ENCODE assay signal across 8 cellular contexts in the genomic region with DNA sequence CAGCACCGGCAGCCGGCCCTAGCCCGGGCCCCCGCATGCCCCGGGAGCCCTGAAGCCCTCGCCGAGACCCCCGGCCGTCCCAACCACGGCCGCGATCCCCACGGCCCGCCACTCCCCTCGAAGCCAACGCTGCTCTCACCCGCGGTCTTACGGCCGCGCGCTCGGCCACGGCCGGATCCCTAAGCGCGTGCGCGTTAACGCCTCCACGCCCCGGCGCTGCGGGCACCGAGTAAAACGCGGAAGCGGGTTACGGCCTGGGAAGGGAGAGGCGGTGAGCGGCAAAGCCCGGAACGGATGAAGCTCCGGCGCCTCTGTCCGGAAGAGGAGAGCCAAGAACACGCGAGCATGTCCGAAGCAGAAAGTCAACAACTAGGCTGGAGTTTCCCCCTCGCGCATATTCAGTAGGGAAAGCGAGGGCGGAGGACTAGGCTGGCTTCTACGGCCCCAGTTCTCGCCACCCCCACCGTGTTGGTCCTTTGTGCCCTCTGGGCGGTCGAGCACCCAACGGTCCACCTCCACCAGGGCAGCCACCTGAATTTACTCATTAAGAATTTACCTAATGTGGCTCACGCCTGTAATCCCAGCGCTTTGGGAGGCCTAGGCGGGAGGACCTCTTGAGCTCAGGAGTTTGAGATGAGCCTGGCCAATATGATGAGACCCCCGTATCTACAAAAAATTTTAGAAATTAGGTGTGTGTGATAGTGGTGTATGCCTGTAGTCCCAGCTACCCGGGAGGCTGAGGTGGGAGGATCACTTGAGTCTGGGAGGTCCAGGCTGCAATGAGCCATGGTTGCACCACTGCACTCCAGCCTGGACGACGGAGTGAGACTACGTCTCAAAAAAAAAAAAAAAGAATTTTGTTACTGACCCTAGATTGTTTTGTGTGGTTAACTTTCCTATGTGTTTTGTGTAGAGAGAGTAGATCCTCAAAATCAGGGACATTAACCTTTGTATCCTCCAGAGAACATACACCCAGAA. TPM values are rescaled to one million over a fixed set of nuclear protein-coding genes. Genes with fewer than 3 reads are reported as not detected.
A peak's percentile ranks its signal among the peaks of the same experiment; 100 is the strongest.
DNase-seq lines count a peak whose midpoint lies in the region; ATAC-seq and TF ChIP-seq lines count a peak whose summit lies in the region.

Gene KANSL3, minus strand, starts transcription at position 169 of the 978 bp plus-strand sequence. CDS start 1,177 bp downstream, outside the sequence.

- ATAC-seq in GM18873 (IDR thresholded peaks at IDR 0.05; ENCODE audit: low FRiP score, unreplicated experiment): peak; percentile 69
- ATAC-seq in HG03139 (IDR thresholded peaks at IDR 0.05; ENCODE audit: unreplicated experiment): peak; percentile 67
- peak; percentile 75 for ATAC-seq in WTC11

- peaks cover 20% of the 10 kb centered on the region for H3K4me1 Mint-ChIP-seq in WTC11

- H3K36me3 ChIP-seq in ACC112 (ENCODE audit: insufficient read depth, low read length): no peaks in the 10 kb centered on the region

- CTCF ChIA-PET in WTC11 (lab: Charles Lee): interaction anchor here (0.7 to 1.7 kb wide), 4 partner anchors 15 to 320 kb away, joined by 3 to 8 read pairs (median 5); no protein-coding TSS in a partner anchor

- H3K27ac ChIP-seq in ACC112 (ENCODE audit: low read depth, low read length): peak within 1 kb of the TSS; percentile 82

- peaks cover 9% of the 10 kb centered on the region for H3K27me3 Mint-ChIP-seq in WTC11 (ENCODE audit: low read depth)

- peak; percentile 80 for DNase-seq in NCI-H226
- peak; percentile 86 for DNase-seq in WTC11 (ENCODE audit: low spot score)
- DNase-seq in cardiac fibroblast (ENCODE audit: low read depth in 2 of 2): peak; percentile 96 to 97
- DNase-seq in iPS-NIHi7 (ENCODE audit: extremely low spot score): peak; percentile 91
- peak; percentile 86 for DNase-seq in smooth muscle cell of the brain vasculature (ENCODE audit: low read depth, low spot score)

- 0 out of 2 replicates have a peak within 1 kb of the TSS, but pooled peaks have one; percentile 36 for H3K27ac Mint-ChIP-seq in WTC11

- H2AFZ ChIP-seq in ACC112 (ENCODE audit: low read length, unreplicated experiment): peak within 1 kb of the TSS; percentile 75

- POLR2A ChIA-PET in WTC11 (lab: Charles Lee): interaction anchor here (0.6 kb wide), 1 partner anchor 82 kb away, joined by 4 read pairs; no protein-coding TSS in a partner anchor

- H3K79me2 ChIP-seq in ACC112 (ENCODE audit: control insufficient read depth, insufficient read depth, low read length, unreplicated experiment): peaks cover 34% of the 10 kb centered on the region

- peaks cover 12% of the 10 kb centered on the region for H3K36me3 Mint-ChIP-seq in WTC11

- H3K9me3 Mint-ChIP-seq in WTC11: no peaks in the 10 kb centered on the region

- no peaks in the 10 kb centered on the region for H3K27me3 ChIP-seq in ACC112 (ENCODE audit: insufficient read depth, low read length)

- H3K4me3 ChIP-seq in ACC112 (ENCODE audit: low read depth, low read length): peak within 1 kb of the TSS; percentile 82
- peak within 1 kb of the TSS; percentile 68 for H3K4me3 ChIP-seq in cardiac fibroblast (replicated peaks in 1 of 2; ENCODE audit: low read depth in 2 of 2, low read length in 2 of 2)

- TF ChIP-seq CTCF in WTC11 (IDR thresholded peaks at IDR 0.05) (no peak), cardiac fibroblast (IDR thresholded peaks at IDR 0.05; ENCODE audit: low read depth, low read length) (no peak)

- H3K4me1 ChIP-seq in ACC112 (ENCODE audit: control insufficient read depth, insufficient read depth, low read length, unreplicated experiment): peaks cover 21% of the 10 kb centered on the region

- H3K4me3 Mint-ChIP-seq in WTC11: peak within 1 kb of the TSS; percentile 89

TF ChIP-seq in WTC11, 78 proteins besides CTCF, POLR2A, EP300 and RAD21 (continues in another document):
- TF ChIP-seq ZNF138 (CRISPR knock-in tag; conservative IDR thresholded peaks at IDR 0.05) (no peak), NFATC4 (CRISPR knock-in tag; IDR thresholded peaks at IDR 0.05) (no peak), ZBTB43 (CRISPR knock-in tag; IDR thresholded peaks at IDR 0.05) (peak; percentile 91; the same call in 1 of the 2 replicates), ZNF232 (CRISPR knock-in tag; IDR thresholded peaks at IDR 0.05) (peak; percentile 93), AFF4 (CRISPR knock-in tag; IDR thresholded peaks at IDR 0.05; ENCODE audit: borderline replicate concordance) (0 out of 2 replicates have a peak, but pooled peaks have one; percentile 41), ZNF317 (CRISPR knock-in tag; IDR thresholded peaks at IDR 0.05; ENCODE audit: borderline replicate concordance, low read depth) (0 out of 2 replicates have a peak, but pooled peaks have one; percentile 37), E2F1 (CRISPR knock-in tag; IDR thresholded peaks at IDR 0.05) (peak; percentile 70), MYBL2 (CRISPR knock-in tag; IDR thresholded peaks at IDR 0.05) (peak; percentile 97), IRF2 (CRISPR knock-in tag; IDR thresholded peaks at IDR 0.05; ENCODE audit: borderline replicate concordance, low read depth) (no peak; the same call in 1 of the 2 replicates)
- TF ChIP-seq, protein P1, sequence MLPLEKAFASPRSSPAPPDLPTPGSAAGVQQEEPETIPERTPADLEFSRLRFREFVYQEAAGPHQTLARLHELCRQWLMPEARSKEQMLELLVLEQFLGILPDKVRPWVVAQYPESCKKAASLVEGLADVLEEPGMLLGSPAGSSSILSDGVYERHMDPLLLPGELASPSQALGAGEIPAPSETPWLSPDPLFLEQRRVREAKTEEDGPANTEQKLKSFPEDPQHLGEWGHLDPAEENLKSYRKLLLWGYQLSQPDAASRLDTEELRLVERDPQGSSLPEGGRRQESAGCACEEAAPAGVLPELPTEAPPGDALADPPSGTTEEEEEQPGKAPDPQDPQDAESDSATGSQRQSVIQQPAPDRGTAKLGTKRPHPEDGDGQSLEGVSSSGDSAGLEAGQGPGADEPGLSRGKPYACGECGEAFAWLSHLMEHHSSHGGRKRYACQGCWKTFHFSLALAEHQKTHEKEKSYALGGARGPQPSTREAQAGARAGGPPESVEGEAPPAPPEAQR (CRISPR knock-in tag; IDR thresholded peaks at IDR 0.05): 0 out of 2 replicates have a peak, but pooled peaks have one; percentile 22

RNA-seq across cellular contexts. Expression of gene KANSL3, which starts in this region (rescaled TPM):
- total RNA-seq in WTC11 (2021): 28.3 to 32.5 TPM (median 29.2 TPM) in 3 replicates

Comparison
In these comparisons a context has a peak if more than half of its experiments do, and no peak if none do; other contexts are left out.
1. Peak in every context shown above with its lines: DNase-seq, ATAC-seq, H3K4me3 ChIP-seq and H3K27ac ChIP-seq.